In genomic region chr1:235864469-235864868, GRCh38 we compare ENCODE assay signal across 1 cellular context.
TF ChIP-seq lines count a peak whose summit lies in the region.

No MANE protein-coding gene starts in this region.

TF ChIP-seq in SK-N-SH treated with all-trans-retinoic acid at 6 μM for 48 hours, 23 proteins besides CTCF, POLR2A, EP300 and RAD21 (continued from another document):
- TF ChIP-seq TSHZ2 (CRISPR knock-in tag; IDR thresholded peaks at IDR 0.05) (no peak), ZFP30 (CRISPR knock-in tag; IDR thresholded peaks at IDR 0.05) (no peak), PPARA (CRISPR knock-in tag; IDR thresholded peaks at IDR 0.05; ENCODE audit: borderline replicate concordance) (no peak), TOX (CRISPR knock-in tag; IDR thresholded peaks at IDR 0.05; ENCODE audit: borderline replicate concordance) (no peak), TCF4 (CRISPR knock-in tag; IDR thresholded peaks at IDR 0.05; ENCODE audit: borderline replicate concordance) (no peak), ZNF70 (CRISPR knock-in tag; IDR thresholded peaks at IDR 0.05) (no peak), ARNTL (CRISPR knock-in tag; IDR thresholded peaks at IDR 0.05; ENCODE audit: borderline replicate concordance, low read depth) (no peak), ISL1 (CRISPR knock-in tag; IDR thresholded peaks at IDR 0.05) (no peak), POU6F1 (CRISPR knock-in tag; IDR thresholded peaks at IDR 0.05; ENCODE audit: borderline replicate concordance, low read depth) (no peak), ZNF8 (CRISPR knock-in tag; IDR thresholded peaks at IDR 0.05) (no peak), OSR1 (CRISPR knock-in tag; IDR thresholded peaks at IDR 0.05) (no peak), ZC3H10 (CRISPR knock-in tag; IDR thresholded peaks at IDR 0.05) (no peak)
- TF ChIP-seq, protein P1, sequence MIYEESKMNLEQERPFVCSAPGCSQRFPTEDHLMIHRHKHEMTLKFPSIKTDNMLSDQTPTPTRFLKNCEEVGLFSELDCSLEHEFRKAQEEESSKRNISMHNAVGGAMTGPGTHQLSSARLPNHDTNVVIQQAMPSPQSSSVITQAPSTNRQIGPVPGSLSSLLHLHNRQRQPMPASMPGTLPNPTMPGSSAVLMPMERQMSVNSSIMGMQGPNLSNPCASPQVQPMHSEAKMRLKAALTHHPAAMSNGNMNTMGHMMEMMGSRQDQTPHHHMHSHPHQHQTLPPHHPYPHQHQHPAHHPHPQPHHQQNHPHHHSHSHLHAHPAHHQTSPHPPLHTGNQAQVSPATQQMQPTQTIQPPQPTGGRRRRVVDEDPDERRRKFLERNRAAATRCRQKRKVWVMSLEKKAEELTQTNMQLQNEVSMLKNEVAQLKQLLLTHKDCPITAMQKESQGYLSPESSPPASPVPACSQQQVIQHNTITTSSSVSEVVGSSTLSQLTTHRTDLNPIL (CRISPR knock-in tag; IDR thresholded peaks at IDR 0.05; ENCODE audit: low read depth): no peak
